In genomic region chr9:137724818-137725240, GRCh38 we compare ENCODE assay signal across 2 cellular contexts.
A peak's percentile ranks its signal among the peaks of the same experiment; 100 is the strongest.
TF ChIP-seq lines count a peak whose summit lies in the region.

No MANE protein-coding gene starts in this region.

TF ChIP-seq in HepG2, 621 proteins besides CTCF, POLR2A, EP300 and RAD21 (continued from another document and continues in another):
- no peak for TF ChIP-seq ZNF512 (CRISPR knock-in tag; IDR thresholded peaks at IDR 0.05)
- no peak for TF ChIP-seq ZNF543 (CRISPR knock-in tag; IDR thresholded peaks at IDR 0.05)
- TF ChIP-seq NCOA1 (CRISPR knock-in tag; IDR thresholded peaks at IDR 0.05): no peak
- TF ChIP-seq HNRNPL (IDR thresholded peaks at IDR 0.05; ENCODE audit: low read depth, low read length): 0 out of 2 replicates have a peak, but pooled peaks have one; percentile 21
- TF ChIP-seq CERS6 (CRISPR knock-in tag; IDR thresholded peaks at IDR 0.05): no peak
- no peak for TF ChIP-seq SRY (CRISPR knock-in tag; IDR thresholded peaks at IDR 0.05)
- no peak for TF ChIP-seq RERE (CRISPR knock-in tag; IDR thresholded peaks at IDR 0.05; ENCODE audit: low read depth)
- TF ChIP-seq ZNF333 (CRISPR knock-in tag; IDR thresholded peaks at IDR 0.05; ENCODE audit: borderline replicate concordance): no peak
- TF ChIP-seq TOE1 (CRISPR knock-in tag; IDR thresholded peaks at IDR 0.05): no peak

TF ChIP-seq in WTC11, 78 proteins besides CTCF, POLR2A, EP300 and RAD21:
- no peak for TF ChIP-seq AFF4 (CRISPR knock-in tag; IDR thresholded peaks at IDR 0.05; ENCODE audit: borderline replicate concordance)
- no peak for TF ChIP-seq CDX4 (CRISPR knock-in tag; IDR thresholded peaks at IDR 0.05; ENCODE audit: borderline replicate concordance)
- no peak for TF ChIP-seq PRRX2 (CRISPR knock-in tag; IDR thresholded peaks at IDR 0.05)
- TF ChIP-seq MLX (CRISPR knock-in tag; IDR thresholded peaks at IDR 0.05): no peak
- no peak for TF ChIP-seq ZBTB21 (CRISPR knock-in tag; IDR thresholded peaks at IDR 0.05; ENCODE audit: borderline replicate concordance)
- no peak for TF ChIP-seq PREB (CRISPR knock-in tag; IDR thresholded peaks at IDR 0.05; ENCODE audit: borderline replicate concordance)
- no peak for TF ChIP-seq FOXP1 (CRISPR knock-in tag; IDR thresholded peaks at IDR 0.05; ENCODE audit: borderline replicate concordance)
- no peak for TF ChIP-seq JAZF1 (CRISPR knock-in tag; IDR thresholded peaks at IDR 0.05)
- no peak for TF ChIP-seq CREB1 (CRISPR knock-in tag; IDR thresholded peaks at IDR 0.05)
